In genomic region chr4:168759321-168759720, GRCh38 we compare ENCODE assay signal across 22 cellular contexts.
DNase-seq lines count a peak whose midpoint lies in the region; ATAC-seq and TF ChIP-seq lines count a peak whose summit lies in the region.
"Had no signal": no experiment of that assay in that cellular context is flagged by ENCODE, and none has a peak within 500 bp of the region (broad histone marks: within the 10 kb centered on the region; RNA-seq: fewer than 3 reads in every experiment).

No MANE protein-coding gene starts in this region.

- H3K4me1 ChIP-seq in IMR-90 (ENCODE audit: control insufficient read depth, insufficient read depth, low read length): peaks cover 7% of the 10 kb centered on the region
- H3K4me1 ChIP-seq: Peyer's patch had no signal

- H2AK9ac ChIP-seq in IMR-90 (replicated peaks; ENCODE audit: low read depth, low read length, poor library complexity): no peak overlapping the region

- H4K5ac ChIP-seq in IMR-90 (ENCODE audit: low read depth, low read length): no peak overlapping the region

- H3K27ac ChIP-seq in IMR-90 (ENCODE audit: insufficient read depth, low read length): no peak overlapping the region
- H3K27ac ChIP-seq: Peyer's patch had no signal

- H3K18ac ChIP-seq in IMR-90 (ENCODE audit: low read depth, low read length): peak overlapping the region; percentile 15; the same call in 1 of the 2 replicates

- peak overlapping the region; percentile 37 for H2BK120ac ChIP-seq in IMR-90 (ENCODE audit: low read depth, low read length)

- POLR2A ChIA-PET in IMR-90 (lab: Charles Lee; ENCODE audit: unreplicated experiment): no interaction called here

- no peak overlapping the region for H4K8ac ChIP-seq in IMR-90 (ENCODE audit: low read depth in 2 of 2, low read length in 2 of 2)

- H3K4me1 Mint-ChIP-seq in chondrocyte (ENCODE audit: low read depth): peaks cover 72% of the 10 kb centered on the region
- H3K4me1 Mint-ChIP-seq in nephron: peaks cover 38% of the 10 kb centered on the region
- peaks cover 7% of the 10 kb centered on the region for H3K4me1 Mint-ChIP-seq in nephron progenitor cell

- H3K9me3 ChIP-seq in IMR-90 (ENCODE audit: control insufficient read depth, insufficient read depth, low read length): no peaks in the 10 kb centered on the region
- H3K9me3 ChIP-seq: Peyer's patch had no signal

- no peak for TF ChIP-seq RAD21 in IMR-90 (IDR thresholded peaks at IDR 0.05; ENCODE audit: low read length)

- no peak overlapping the region for H3K14ac ChIP-seq in IMR-90 (replicated peaks; ENCODE audit: low read depth, low read length)

- H3K36me3 ChIP-seq in IMR-90 (ENCODE audit: control insufficient read depth, insufficient read depth, low read length): no peaks in the 10 kb centered on the region
- H3K36me3 ChIP-seq: Peyer's patch had no signal

- H3K27me3 ChIP-seq in IMR-90 (ENCODE audit: control insufficient read depth, insufficient read depth, low read length): no peaks in the 10 kb centered on the region
- H3K27me3 ChIP-seq: Peyer's patch had no signal

- H2AFZ ChIP-seq in IMR-90 (replicated peaks; ENCODE audit: low read length, poor library complexity): no peak overlapping the region

- TF ChIP-seq POLR2A in IMR-90 (IDR thresholded peaks at IDR 0.05; ENCODE audit: low read depth, low read length) (no peak), GM18505 (IDR thresholded peaks at IDR 0.05; ENCODE audit: borderline replicate concordance, extremely low read depth, insufficient read depth, insufficient read length) (no peak)

- H2BK15ac ChIP-seq in IMR-90 (ENCODE audit: low read depth, low read length): no peak overlapping the region

- BruUV-seq in IMR-90 (replicated peaks; lab: Mats Ljungman, UMichigan): no TSS peak

- no peak overlapping the region for H3K23ac ChIP-seq in IMR-90 (ENCODE audit: low read depth, low read length)

- no peak overlapping the region for H3K4ac ChIP-seq in IMR-90 (ENCODE audit: low read depth, low read length)

- dilution Hi-C loops in IMR-90 (cut with HindIII; ENCODE audit: low sequenced_read_pairs, unreplicated experiment): no loop called here

- H3K4me3 Mint-ChIP-seq in chondrocyte (ENCODE audit: unreplicated experiment) (no peak overlapping the region), nephron (no peak overlapping the region), nephron progenitor cell (no peak overlapping the region)
- H3K4me3 Mint-ChIP-seq: CD4-positive, alpha-beta T cell had no signal

- H4K91ac ChIP-seq in IMR-90 (ENCODE audit: insufficient read depth, low read depth, low read length): no peak overlapping the region

- no peak for ATAC-seq in IMR-90 (ENCODE audit: low read depth)
- no peak for ATAC-seq in GM18505 (IDR thresholded peaks at IDR 0.05; ENCODE audit: unreplicated experiment)

- H4K20me1 ChIP-seq in IMR-90 (ENCODE audit: insufficient read depth, low read length): no peaks in the 10 kb centered on the region

- peak; percentile 53 for DNase-seq in CD1c-positive myeloid dendritic cell (ENCODE audit: extremely low spot score)
- DNase-seq in IMR-90: no peak
- DNase-seq in chondrocyte (ENCODE audit: low spot score): no peak
- no peak for DNase-seq in stimulated activated naive CD4-positive, alpha-beta T cell treated with Interleukin-2 at 50 U/mL for 16 hours (lab: John Stamatoyannopoulos, UW)
- DNase-seq in nephron progenitor cell: no peak
- DNase-seq in ureter (ENCODE audit: low spot score): no peak
- DNase-seq: ACHN; AML-193; Calu3; CD4-positive, alpha-beta T cell; DMS53; Karpas-422; MM.1S; NCI-H1092 treated with DMSO at 0.1 percent for 48 hours; NCI-H1694 treated with DMSO at 0.1 percent for 48 hours; NCI-H2107; NCI-H2227 treated with DMSO at 0.1 percent for 48 hours; NCI-H524; Peyer's patch; SIG-M5 had no signal

- TF ChIP-seq CTCF in IMR-90 (conservative IDR thresholded peaks at IDR 0.05; ENCODE audit: low read depth, low read length) (no peak), chondrocyte (IDR thresholded peaks at IDR 0.05) (no peak), nephron (IDR thresholded peaks at IDR 0.05; ENCODE audit: unreplicated experiment in 3 of 3) (no peak), nephron progenitor cell (IDR thresholded peaks at IDR 0.05) (no peak)

- intact Hi-C loops in IMR-90 (cut with micrococcal nuclease): no loop called here

- H3K27ac Mint-ChIP-seq in chondrocyte (ENCODE audit: unreplicated experiment) (peak overlapping the region; percentile 64), nephron (peak overlapping the region in 2 of 3 experiments; percentile 68 to 95), nephron progenitor cell (no peak overlapping the region)
- H3K27ac Mint-ChIP-seq: CD4-positive, alpha-beta T cell had no signal

- H3K9ac ChIP-seq in IMR-90 (ENCODE audit: low read depth, low read length): no peak overlapping the region

- H2BK5ac ChIP-seq in IMR-90 (ENCODE audit: low read depth, low read length, poor library complexity, severe bottlenecking): no peak overlapping the region

- H2BK20ac ChIP-seq in IMR-90 (ENCODE audit: low read depth, low read length): peak overlapping the region; percentile 5; the same call in 1 of the 2 replicates

- in situ Hi-C loops in IMR-90 (cut with MboI; ENCODE audit: low sequenced_read_pairs): no loop called here

- no peak overlapping the region for H2AK5ac ChIP-seq in IMR-90 (ENCODE audit: low read depth, low read length)

- H3K9me3 Mint-ChIP-seq in chondrocyte (ENCODE audit: low read depth) (peaks cover 4% of the 10 kb centered on the region), nephron (no peaks in the 10 kb centered on the region), nephron progenitor cell (no peaks in the 10 kb centered on the region)

- WGBS in IMR-90 (ENCODE audit: extremely low coverage in 2 of 2, insufficient read length in 1 of 2), 2 experiments: no CpG with 5 or more reads among the region's 1 CpG

- H3K36me3 Mint-ChIP-seq in chondrocyte (ENCODE audit: low read depth) (peaks cover 38% of the 10 kb centered on the region), nephron (ENCODE audit: low read depth) (peaks cover 68% of the 10 kb centered on the region), nephron progenitor cell (ENCODE audit: low read depth) (peaks cover 58% of the 10 kb centered on the region)

- no peak overlapping the region for H3K4me3 ChIP-seq in IMR-90 (ENCODE audit: insufficient read depth, low read depth, low read length)
- H3K4me3 ChIP-seq: Peyer's patch had no signal

- H3K56ac ChIP-seq in IMR-90 (ENCODE audit: extremely low read depth, insufficient read depth, low read length): no peak overlapping the region

- no peaks in the 10 kb centered on the region for H3K79me1 ChIP-seq in IMR-90 (ENCODE audit: low read depth in 1 of 2, low read length in 2 of 2)

- peaks cover 4% of the 10 kb centered on the region for H3K9me1 ChIP-seq in IMR-90 (ENCODE audit: insufficient read depth, low read length)

- H3K27me3 Mint-ChIP-seq in chondrocyte (ENCODE audit: low read depth) (no peaks in the 10 kb centered on the region), nephron (ENCODE audit: low read depth) (no peaks in the 10 kb centered on the region), nephron progenitor cell (ENCODE audit: low read depth, poor library complexity) (peaks cover 4% of the 10 kb centered on the region)

- no peak overlapping the region for H3K4me2 ChIP-seq in IMR-90 (ENCODE audit: low read depth, low read length)

- CTCF ChIA-PET in IMR-90 (lab: Yijun Ruan, JAX): no interaction called here

TF ChIP-seq in IMR-90, 13 proteins besides CTCF, POLR2A, EP300 and RAD21:
- TF ChIP-seq CHD1 (IDR thresholded peaks at IDR 0.05; ENCODE audit: low read depth, low read length) (no peak), NFE2L2 (IDR thresholded peaks at IDR 0.05; ENCODE audit: low read depth, low read length) (no peak), ELK1 (IDR thresholded peaks at IDR 0.05; ENCODE audit: borderline replicate concordance, low read depth, low read length) (no peak), FOS (IDR thresholded peaks at IDR 0.05; ENCODE audit: low read depth, low read length) (no peak), RCOR1 (IDR thresholded peaks at IDR 0.05; ENCODE audit: insufficient replicate concordance, low read length) (no peak), RFX5 (IDR thresholded peaks at IDR 0.05; ENCODE audit: low read depth, low read length) (no peak), MAFK (IDR thresholded peaks at IDR 0.05; ENCODE audit: low read depth, low read length) (no peak)
